ENCODE assay signal across 20 cellular contexts in the genomic region with DNA sequence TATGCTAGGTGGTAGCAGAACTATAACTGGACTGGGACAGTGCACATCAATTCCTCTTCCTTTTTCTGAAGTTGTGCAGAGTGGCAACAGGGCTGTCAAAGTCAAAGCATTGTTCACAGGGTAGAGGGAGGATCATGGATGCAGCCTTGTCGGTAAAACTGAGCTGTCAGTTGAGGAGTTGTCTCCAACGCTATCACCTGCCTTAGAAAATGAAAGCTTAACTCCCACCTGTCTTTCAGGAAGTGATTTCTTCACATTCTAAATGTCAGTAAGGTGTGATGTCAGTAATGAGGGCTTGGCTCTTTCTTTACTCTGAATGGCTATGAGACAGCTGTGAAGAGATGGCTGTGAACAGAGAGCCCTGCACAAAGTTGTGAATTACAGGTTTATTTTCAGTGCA.
DNase-seq lines count a peak whose midpoint lies in the region; ATAC-seq, FAIRE-seq and TF ChIP-seq lines count a peak whose summit lies in the region.
"Had no signal": no experiment of that assay in that cellular context is flagged by ENCODE, and none has a peak within 500 bp of the region (broad histone marks: within the 10 kb centered on the region; RNA-seq: fewer than 3 reads in every experiment).

No MANE protein-coding gene starts in this region.

- H2AFZ ChIP-seq in OCI-LY3 (ENCODE audit: low read depth, low read length): peak overlapping the region; percentile 67
- H2AFZ ChIP-seq: neural progenitor cell had no signal

- TF ChIP-seq CTCF in activated CD8-positive, alpha-beta T cell treated with anti-CD3 and anti-CD28 coated beads for 36 hours (IDR thresholded peaks at IDR 0.05): no peak
- TF ChIP-seq CTCF in OCI-LY3 (IDR thresholded peaks at IDR 0.05; ENCODE audit: low read depth, low read length) (no peak), adrenal gland (IDR thresholded peaks at IDR 0.05) (no peak)

- H3K27ac ChIP-seq in OCI-LY3 (ENCODE audit: low read length) (no peak overlapping the region), small intestine (ENCODE audit: low read depth in 1 of 2, low read length in 1 of 2) (no peak overlapping the region), adrenal gland (no peak overlapping the region)
- H3K27ac ChIP-seq: colonic mucosa, epithelial cell of prostate, gastroesophageal sphincter, neural progenitor cell, upper lobe of left lung had no signal

- no peaks in the 10 kb centered on the region for H4K20me1 ChIP-seq in OCI-LY3 (ENCODE audit: insufficient read depth, low read length)

- WGBS in small intestine, 3 donors: 6 to 59% (median 25%) methylated on average over 2 of the region's 2 CpGs
- WGBS in adrenal gland, 4 donors: 82 to 90% (median 87%) methylated on average over 2 of the region's 2 CpGs

- H3K9ac ChIP-seq in OCI-LY3 (ENCODE audit: low read length): no peak overlapping the region
- H3K9ac ChIP-seq: neural progenitor cell had no signal

- CTCF ChIA-PET in activated CD8-positive, alpha-beta T cell treated with anti-CD3 and anti-CD28 coated beads for 36 hours (lab: Charles Lee): interaction anchor here (1.1 kb wide), 1 partner anchor 10 kb away, joined by 3 read pairs; no protein-coding TSS in a partner anchor
- CTCF ChIA-PET in activated CD8-positive, alpha-beta T cell treated with anti-CD3 and anti-CD28 coated beads, Interleukin-2, amount 10 ng/mL, durations not matched to agents 7 days and 5 days (lab: Charles Lee): no interaction called here

- FAIRE-seq in small intestine (lab: Jason Lieb, UNC): no peak
- FAIRE-seq: astrocyte had no signal

- TF ChIP-seq POLR2A in adrenal gland (IDR thresholded peaks at IDR 0.05): no peak

- peak; percentile 8 for DNase-seq in activated CD8-positive, alpha-beta T cell treated with anti-CD3 and anti-CD28 coated beads for 36 hours
- no peak for DNase-seq in activated CD8-positive, alpha-beta T cell treated with anti-CD3 and anti-CD28 coated beads, Interleukin-2, amount 10 ng/mL, durations not matched to agents 7 days and 5 days
- DNase-seq in small intestine: peak; percentile 54
- no peak for DNase-seq in adrenal gland
- no peak for DNase-seq in NCI-H128 (lab: John Stamatoyannopoulos, UW; ENCODE audit: unreplicated experiment)
- DNase-seq: activated T-cell treated with anti-CD3 and anti-CD28 coated beads, Interleukin-2, amount 50 U/mL, for 1 hour; colonic mucosa; DMS 273 treated with DMSO at 0.1 percent for 48 hours; NCI-H1048; NCI-H526; stimulated activated CD4-positive, alpha-beta T cell treated with anti-CD3 and anti-CD28 coated beads, Interleukin-4, amount 100 ng/mL, for 4 hours; upper lobe of left lung had no signal

- H3K9me3 ChIP-seq in OCI-LY3 (ENCODE audit: insufficient read depth, low read length) (no peaks in the 10 kb centered on the region), small intestine (ENCODE audit: control insufficient read depth, low read depth) (no peaks in the 10 kb centered on the region), adrenal gland (replicated peaks in 1 of 3) (no peaks in the 10 kb centered on the region)
- H3K9me3 ChIP-seq: colonic mucosa, gastroesophageal sphincter, upper lobe of left lung had no signal

- H3K4me3 ChIP-seq in OCI-LY3 (ENCODE audit: low read length): peak overlapping the region; percentile 11; the same call in 1 of the 2 replicates
- no peak overlapping the region for H3K4me3 ChIP-seq in small intestine (ENCODE audit: low read depth in 1 of 2, low read length in 2 of 2)
- H3K4me3 ChIP-seq in adrenal gland: no peak overlapping the region
- H3K4me3 ChIP-seq: colonic mucosa, gastroesophageal sphincter, neural progenitor cell, upper lobe of left lung had no signal

- H3K27me3 ChIP-seq in OCI-LY3 (ENCODE audit: low read depth, low read length): no peaks in the 10 kb centered on the region
- no peaks in the 10 kb centered on the region for H3K27me3 ChIP-seq in small intestine (ENCODE audit: control insufficient read depth in 2 of 2, insufficient read depth in 2 of 2, low read length in 2 of 2)
- no peaks in the 10 kb centered on the region for H3K27me3 ChIP-seq in adrenal gland
- H3K27me3 ChIP-seq: colonic mucosa, gastroesophageal sphincter, neural progenitor cell, upper lobe of left lung had no signal

- peak overlapping the region; percentile 53 for H3K4me2 ChIP-seq in OCI-LY3 (ENCODE audit: low read length)
- H3K4me2 ChIP-seq: neural progenitor cell had no signal

- H3K27me3 Mint-ChIP-seq in activated CD8-positive, alpha-beta T cell treated with anti-CD3 and anti-CD28 coated beads for 36 hours: no peaks in the 10 kb centered on the region
- H3K27me3 Mint-ChIP-seq in activated CD8-positive, alpha-beta T cell treated with anti-CD3 and anti-CD28 coated beads, Interleukin-2, amount 10 ng/mL, durations not matched to agents 7 days and 5 days (ENCODE audit: low read depth): peaks cover 3% of the 10 kb centered on the region

- no peak overlapping the region for H3K27ac Mint-ChIP-seq in activated CD8-positive, alpha-beta T cell treated with anti-CD3 and anti-CD28 coated beads for 36 hours
- no peak overlapping the region for H3K27ac Mint-ChIP-seq in activated CD8-positive, alpha-beta T cell treated with anti-CD3 and anti-CD28 coated beads, Interleukin-2, amount 10 ng/mL, durations not matched to agents 7 days and 5 days
- H3K27ac Mint-ChIP-seq: neural progenitor cell; T-helper 1 cell treated with Interleukin-12 subunit alpha and Interleukin-12 subunit beta and Interleukin-4 antibody, amounts not matched to agents 30 μg/mL and 1 μg/mL, for 36 hours had no signal

- no peaks in the 10 kb centered on the region for H3K36me3 Mint-ChIP-seq in activated CD8-positive, alpha-beta T cell treated with anti-CD3 and anti-CD28 coated beads for 36 hours (ENCODE audit: low read depth)
- no peaks in the 10 kb centered on the region for H3K36me3 Mint-ChIP-seq in activated CD8-positive, alpha-beta T cell treated with anti-CD3 and anti-CD28 coated beads, Interleukin-2, amount 10 ng/mL, durations not matched to agents 7 days and 5 days (ENCODE audit: low read depth)
- H3K36me3 Mint-ChIP-seq: neural progenitor cell had no signal

- peak; percentile 85 for ATAC-seq in activated CD8-positive, alpha-beta T cell treated with anti-CD3 and anti-CD28 coated beads for 36 hours
- ATAC-seq in activated CD8-positive, alpha-beta T cell treated with anti-CD3 and anti-CD28 coated beads, Interleukin-2, amount 10 ng/mL, durations not matched to agents 7 days and 5 days: no peak
- peak; percentile 49 for ATAC-seq in GM21390 (IDR thresholded peaks at IDR 0.05; ENCODE audit: unreplicated experiment)
- no peak for ATAC-seq in HG03095 (IDR thresholded peaks at IDR 0.05; ENCODE audit: unreplicated experiment)
- ATAC-seq: gastroesophageal sphincter had no signal

- intact Hi-C loops in activated CD8-positive, alpha-beta T cell treated with anti-CD3 and anti-CD28 coated beads for 36 hours (cut with micrococcal nuclease): no loop called here
- intact Hi-C loops in adrenal gland (cut with DNase I): no loop called here

- no peaks in the 10 kb centered on the region for H3K4me1 ChIP-seq in OCI-LY3 (ENCODE audit: low read length)
- H3K4me1 ChIP-seq in small intestine (ENCODE audit: control insufficient read depth in 2 of 2, insufficient read depth in 1 of 2, low read depth in 1 of 2, low read length in 1 of 2): no peaks in the 10 kb centered on the region
- no peaks in the 10 kb centered on the region for H3K4me1 ChIP-seq in adrenal gland (replicated peaks in 1 of 2)
- H3K4me1 ChIP-seq: colonic mucosa, gastroesophageal sphincter, upper lobe of left lung had no signal

- no peaks in the 10 kb centered on the region for H3K9me3 Mint-ChIP-seq in activated CD8-positive, alpha-beta T cell treated with anti-CD3 and anti-CD28 coated beads for 36 hours
- H3K9me3 Mint-ChIP-seq in activated CD8-positive, alpha-beta T cell treated with anti-CD3 and anti-CD28 coated beads, Interleukin-2, amount 10 ng/mL, durations not matched to agents 7 days and 5 days (ENCODE audit: insufficient read depth): no peaks in the 10 kb centered on the region
- H3K9me3 Mint-ChIP-seq: neural progenitor cell; T-helper 1 cell treated with Interleukin-12 subunit alpha and Interleukin-12 subunit beta and Interleukin-4 antibody, amounts not matched to agents 30 μg/mL and 1 μg/mL, for 36 hours had no signal

- H3K36me3 ChIP-seq in OCI-LY3 (replicated peaks; ENCODE audit: low read depth, low read length): no peaks in the 10 kb centered on the region
- H3K36me3 ChIP-seq in small intestine (ENCODE audit: control insufficient read depth in 2 of 2, insufficient read depth in 2 of 2, low read length in 2 of 2): no peaks in the 10 kb centered on the region
- H3K36me3 ChIP-seq in adrenal gland (replicated peaks in 1 of 2): no peaks in the 10 kb centered on the region
- H3K36me3 ChIP-seq: colonic mucosa, gastroesophageal sphincter, neural progenitor cell, upper lobe of left lung had no signal

- H3K79me2 ChIP-seq in OCI-LY3 (ENCODE audit: low read length): no peaks in the 10 kb centered on the region

- H3K4me3 Mint-ChIP-seq in activated CD8-positive, alpha-beta T cell treated with anti-CD3 and anti-CD28 coated beads for 36 hours: no peak overlapping the region
- H3K4me3 Mint-ChIP-seq in activated CD8-positive, alpha-beta T cell treated with anti-CD3 and anti-CD28 coated beads, Interleukin-2, amount 10 ng/mL, durations not matched to agents 7 days and 5 days: no peak overlapping the region
- H3K4me3 Mint-ChIP-seq: neural progenitor cell; T-helper 1 cell treated with Interleukin-12 subunit alpha and Interleukin-12 subunit beta and Interleukin-4 antibody, amounts not matched to agents 30 μg/mL and 1 μg/mL, for 36 hours had no signal

- POLR2A ChIA-PET in activated CD8-positive, alpha-beta T cell treated with anti-CD3 and anti-CD28 coated beads for 36 hours (lab: Charles Lee): no interaction called here
- POLR2A ChIA-PET in activated CD8-positive, alpha-beta T cell treated with anti-CD3 and anti-CD28 coated beads, Interleukin-2, amount 10 ng/mL, durations not matched to agents 7 days and 5 days (lab: Charles Lee): no interaction called here

- H3K4me1 Mint-ChIP-seq in activated CD8-positive, alpha-beta T cell treated with anti-CD3 and anti-CD28 coated beads for 36 hours (ENCODE audit: low read depth): peaks cover 8% of the 10 kb centered on the region
- no peaks in the 10 kb centered on the region for H3K4me1 Mint-ChIP-seq in activated CD8-positive, alpha-beta T cell treated with anti-CD3 and anti-CD28 coated beads, Interleukin-2, amount 10 ng/mL, durations not matched to agents 7 days and 5 days (ENCODE audit: low read depth)
- H3K4me1 Mint-ChIP-seq: neural progenitor cell had no signal

Comparison
In these comparisons a context has a peak if more than half of its experiments do, and no peak if none do; other contexts are left out.
1. ATAC-seq: peak in activated CD8-positive, alpha-beta T cell treated with anti-CD3 and anti-CD28 coated beads for 36 hours (single experiment) and GM21390 (single experiment); none in activated CD8-positive, alpha-beta T cell treated with anti-CD3 and anti-CD28 coated beads, Interleukin-2, amount 10 ng/mL, durations not matched to agents 7 days and 5 days (single experiment) and HG03095 (single experiment).
2. DNase-seq: peak in activated CD8-positive, alpha-beta T cell treated with anti-CD3 and anti-CD28 coated beads for 36 hours (single experiment) and small intestine (single experiment); none in activated CD8-positive, alpha-beta T cell treated with anti-CD3 and anti-CD28 coated beads, Interleukin-2, amount 10 ng/mL, durations not matched to agents 7 days and 5 days (single experiment), adrenal gland (0 of 7) and NCI-H128 (single experiment).